Comparison of ENCODE assay signal across 21 cellular contexts in the genomic region with DNA sequence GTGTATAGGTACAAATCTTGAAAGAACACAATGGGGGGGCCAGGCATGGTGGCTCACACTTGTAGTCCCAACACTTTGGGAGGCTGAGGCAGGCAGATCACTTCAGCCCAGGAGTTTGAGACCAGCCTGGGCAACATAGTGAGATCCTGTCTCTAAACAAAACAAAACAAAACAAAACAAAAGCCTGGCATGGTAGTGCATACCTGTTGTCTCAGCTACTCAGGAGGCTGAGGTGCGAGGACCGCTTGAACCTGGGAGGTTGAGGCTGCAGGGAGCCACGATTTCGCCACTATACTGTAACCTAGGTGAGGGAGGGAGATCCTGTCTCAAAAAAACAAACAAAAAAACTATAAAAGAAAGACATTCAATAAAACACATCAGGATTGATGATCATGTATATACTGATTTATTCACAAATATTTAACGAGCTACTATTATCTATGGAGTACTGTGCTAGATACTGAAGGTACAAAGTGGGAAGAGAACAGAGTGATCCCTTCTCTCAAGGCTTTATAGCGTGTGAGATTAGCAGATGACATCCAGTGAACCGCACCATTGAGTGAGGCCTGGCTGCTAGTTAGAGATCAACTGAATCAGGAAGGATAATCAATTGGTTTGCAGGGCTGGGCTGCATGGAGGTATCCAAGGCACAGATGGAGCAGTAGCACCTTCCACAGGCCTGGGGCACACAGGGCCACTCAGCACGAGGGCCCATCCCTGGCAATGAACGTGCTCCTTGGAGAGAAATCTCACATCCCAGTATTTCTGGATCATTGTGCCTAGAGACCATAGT. TPM values are rescaled to one million over a fixed set of nuclear protein-coding genes. Genes with fewer than 3 reads are reported as not detected.
DNase-seq lines count a peak whose midpoint lies in the region; ATAC-seq, FAIRE-seq and TF ChIP-seq lines count a peak whose summit lies in the region.
"Had no signal": no experiment of that assay in that cellular context is flagged by ENCODE, and none has a peak within 500 bp of the region (broad histone marks: within the 10 kb centered on the region; RNA-seq: fewer than 3 reads in every experiment).

No MANE protein-coding gene starts in this region.

- no peak for TF ChIP-seq EP300 in esophagus muscularis mucosa (IDR thresholded peaks at IDR 0.05)

- peak in 1 of 4 donors; percentile 3 for ATAC-seq in pancreas
- ATAC-seq: SK-N-SH treated with all-trans-retinoic acid at 6 μM for 48 hours had no signal

- FAIRE-seq in pancreas (lab: Jason Lieb, UNC): no peak
- FAIRE-seq: A204.1, GM12892, GM18507, H1 had no signal

- H3K27ac ChIP-seq in 22Rv1 (peak overlapping the region; percentile 95), ascending aorta (peak overlapping the region; percentile 60 to 62), pancreas (peak overlapping the region in 3 of 4 donors; percentile 12 to 93 (median 92)), esophagus muscularis mucosa (replicated peaks in 1 of 4) (no peak overlapping the region)

- no peak for TF ChIP-seq CTCF in 22Rv1 (IDR thresholded peaks at IDR 0.05)
- no peak for TF ChIP-seq CTCF in ascending aorta (IDR thresholded peaks at IDR 0.05)
- TF ChIP-seq CTCF in pancreas (IDR thresholded peaks at IDR 0.05): no peak
- TF ChIP-seq CTCF in esophagus muscularis mucosa (IDR thresholded peaks at IDR 0.05): no peak

- DNase-seq in H7 (peak; percentile 5), ascending aorta (ENCODE audit: low spot score in 2 of 2) (no peak), pancreas (peak in 1 of 6 donors; percentile 28), DMS 273 (lab: John Stamatoyannopoulos, UW; ENCODE audit: unreplicated experiment) (no peak), inferior parietal cortex (ENCODE audit: extremely low spot score) (no peak), esophagus muscularis mucosa (ENCODE audit: extremely low spot score) (no peak)
- DNase-seq: CD4-positive, alpha-beta T cell; HFFc6; NCI-H1105; NCI-H2081 treated with DMSO at 0.1 percent for 48 hours; NCI-H510A; NCI-H748 treated with DMSO at 0.1 percent for 48 hours; NK-92 treated with Interleukin-12 subunit alpha and Interleukin-12 subunit beta, amount 100 ng/mL, for 24 hours; SHP77 had no signal

- peaks cover 4 to 7% of the 10 kb centered on the region in 2 donors for H3K4me1 ChIP-seq in ascending aorta
- peaks cover 23 to 42% (median 38%) of the 10 kb centered on the region in 3 donors for H3K4me1 ChIP-seq in pancreas
- peaks cover 0 to 5% (median 0%) of the 10 kb centered on the region in 4 donors for H3K4me1 ChIP-seq in esophagus muscularis mucosa

- 71 to 73% methylated on average over 9 of the region's 9 CpGs for WGBS in pancreas, 2 donors
- WGBS in esophagus muscularis mucosa: 94% methylated on average over 9 of the region's 9 CpGs

- H3K27me3 ChIP-seq in H7 (ENCODE audit: control insufficient read depth, insufficient read depth, low read length) (no peaks in the 10 kb centered on the region), ascending aorta (no peaks in the 10 kb centered on the region), pancreas (no peaks in the 10 kb centered on the region), esophagus muscularis mucosa (no peaks in the 10 kb centered on the region)

- no peaks in the 10 kb centered on the region for H3K9me3 ChIP-seq in ascending aorta
- H3K9me3 ChIP-seq in pancreas: no peaks in the 10 kb centered on the region
- no peaks in the 10 kb centered on the region for H3K9me3 ChIP-seq in esophagus muscularis mucosa

- no peak overlapping the region for H3K4me3 ChIP-seq in H7 (ENCODE audit: insufficient read depth, low read depth, low read length)
- no peak overlapping the region for H3K4me3 ChIP-seq in ascending aorta
- no peak overlapping the region for H3K4me3 ChIP-seq in pancreas
- no peak overlapping the region for H3K4me3 ChIP-seq in esophagus muscularis mucosa

- H3K36me3 ChIP-seq in H7 (replicated peaks; ENCODE audit: control insufficient read depth, insufficient read depth, low read length): no peaks in the 10 kb centered on the region
- no peaks in the 10 kb centered on the region for H3K36me3 ChIP-seq in ascending aorta
- no peaks in the 10 kb centered on the region for H3K36me3 ChIP-seq in pancreas
- H3K36me3 ChIP-seq in esophagus muscularis mucosa: no peaks in the 10 kb centered on the region

- no peak for TF ChIP-seq POLR2A in esophagus muscularis mucosa (IDR thresholded peaks at IDR 0.05; ENCODE audit: low read depth)

- intact Hi-C loops in ascending aorta (cut with DNase I) (no loop called here), pancreas (cut with DNase I) (no loop called here), esophagus muscularis mucosa (cut with DNase I) (no loop called here)

RNA-seq across cellular contexts. Expression of gene ELF3, which starts 26.4 kb away (rescaled TPM):
- total RNA-seq in H7 (2014; rRNA removed; shearing (Covaris generic)): 3.6 and 6.9 TPM in 2 replicates
- total RNA-seq in ascending aorta (0.96 TPM), pancreas (100 to 1,000 TPM in 5 of 6 donors, 10 to 100 TPM in 1; 99.3 to 278 (median 158) TPM), esophagus muscularis mucosa (1 to 10 TPM in 2 of 4 donors, under 1 TPM in 1, not detected in 1; 0.17 to 2.9 (median 1.2) TPM)
- polyA plus RNA-seq in pancreas: 100 to 1,000 TPM; 284 to 447 TPM
- total RNA-seq: RPMI7951 had no signal

RNA-seq across cellular contexts. Expression of gene RNPEP, which starts 54.3 kb away (rescaled TPM):
- total RNA-seq in H7 (2014; rRNA removed; shearing (Covaris generic)): 129 and 136 TPM in 2 replicates
- total RNA-seq in ascending aorta (106 TPM), pancreas (10 to 100 TPM; 19.8 to 37.6 (median 26.5) TPM), esophagus muscularis mucosa (10 to 100 TPM; 33.0 to 49.0 (median 44.0) TPM)
- polyA plus RNA-seq in pancreas: 10 to 100 TPM; 29.0 to 43.5 TPM

Comparison
In these comparisons a context has a peak if more than half of its experiments do, and no peak if none do; other contexts are left out.
1. H3K27ac ChIP-seq: peak in 22Rv1 (single experiment), ascending aorta (2 of 2) and pancreas (3 of 4); none in esophagus muscularis mucosa (0 of 4).
2. RNA of gene ELF3, which starts 26.4 kb away (total RNA-seq): 99.3 to 278 TPM in pancreas; 3.6 to 6.9 TPM in H7, 0.17 to 2.9 TPM in esophagus muscularis mucosa and 0.96 TPM in ascending aorta (single experiment); every median in the first group is over 10 times any median in the second.